9 cellular contexts compared by ENCODE assay signal in genomic region chr1:170929835-170930554, GRCh38. TPM values are rescaled to one million over a fixed set of nuclear protein-coding genes. Genes with fewer than 3 reads are reported as not detected.
DNase-seq lines count a peak whose midpoint lies in the region; ATAC-seq and TF ChIP-seq lines count a peak whose summit lies in the region.
"Had no signal": no experiment of that assay in that cellular context is flagged by ENCODE, and none has a peak within 500 bp of the region (broad histone marks: within the 10 kb centered on the region; RNA-seq: fewer than 3 reads in every experiment).

No MANE protein-coding gene starts in this region.

- no peak overlapping the region for H3K4me2 ChIP-seq in Karpas-422 (ENCODE audit: low read depth, low read length, poor library complexity, severe bottlenecking)

- H3K9me2 ChIP-seq in Karpas-422 (replicated peaks; ENCODE audit: insufficient read depth, low read length), result no peaks in the 10 kb centered on the region

- H3K36me3 ChIP-seq in ACC112 (ENCODE audit: insufficient read depth, low read length) (no peaks in the 10 kb centered on the region), H7 (replicated peaks; ENCODE audit: control insufficient read depth, insufficient read depth, low read length) (no peaks in the 10 kb centered on the region), Karpas-422 (ENCODE audit: insufficient read depth, low read length) (no peaks in the 10 kb centered on the region), upper lobe of left lung (no peaks in the 10 kb centered on the region)
- H3K36me3 ChIP-seq: SJSA1 had no signal

- H3K9me3 ChIP-seq in Karpas-422 (ENCODE audit: low read length), result no peaks in the 10 kb centered on the region
- no peaks in the 10 kb centered on the region for H3K9me3 ChIP-seq in upper lobe of left lung
- H3K9me3 ChIP-seq: SJSA1 had no signal

- ATAC-seq in upper lobe of left lung (ENCODE audit: low FRiP score in 2 of 2), result peak; percentile 92 to 94

- no peaks in the 10 kb centered on the region for H4K20me1 ChIP-seq in Karpas-422 (ENCODE audit: insufficient read depth, low read depth, low read length)

- H3K9ac ChIP-seq in Karpas-422 (ENCODE audit: low read length), result peak overlapping the region; percentile 13; the same call in 1 of the 2 replicates

- H3K27ac ChIP-seq in ACC112 (ENCODE audit: low read depth, low read length) (peak overlapping the region; percentile 63), Karpas-422 (ENCODE audit: low read length) (no peak overlapping the region), upper lobe of left lung (peak overlapping the region; percentile 19 to 54 (median 34))
- H3K27ac ChIP-seq: SJSA1 had no signal

- WGBS in upper lobe of left lung, 2 donors, result 11 to 19% methylated on average over 7 of the region's 7 CpGs

- H2AFZ ChIP-seq in ACC112 (ENCODE audit: low read length, unreplicated experiment) (peak overlapping the region; percentile 84), Karpas-422 (ENCODE audit: low read length) (peak overlapping the region; percentile 50)

- peak; percentile 59 to 73 (median 62) for TF ChIP-seq CTCF in upper lobe of left lung (IDR thresholded peaks at IDR 0.05)

- H3K4me3 ChIP-seq in ACC112 (ENCODE audit: low read depth, low read length) (peak overlapping the region; percentile 60), H7 (ENCODE audit: insufficient read depth, low read depth, low read length) (no peak overlapping the region), Karpas-422 (ENCODE audit: low read length) (no peak overlapping the region), upper lobe of left lung (peak overlapping the region in 1 of 4 donors; percentile 2)
- H3K4me3 ChIP-seq: SJSA1 had no signal

- H3K79me2 ChIP-seq in ACC112 (ENCODE audit: control insufficient read depth, insufficient read depth, low read length, unreplicated experiment) (no peaks in the 10 kb centered on the region), Karpas-422 (ENCODE audit: low read length) (no peaks in the 10 kb centered on the region)

- TF ChIP-seq POLR2A in upper lobe of left lung (IDR thresholded peaks at IDR 0.05), result no peak

- DNase-seq in GM04504 (ENCODE audit: low read depth), result peak; percentile 40
- peak; percentile 53 for DNase-seq in H7
- peak; percentile 85 for DNase-seq in Karpas-422
- DNase-seq in RKO (ENCODE audit: low spot score), result peak; percentile 72
- DNase-seq in ecto neural progenitor cell (ENCODE audit: low spot score), result peak; percentile 48
- peak; percentile 54 to 56 for DNase-seq in lung microvascular endothelial cell (ENCODE audit: low read depth in 2 of 2)
- peak in 1 of 2 donors; percentile 22 for DNase-seq in upper lobe of left lung

- H3K27me3 ChIP-seq in ACC112 (ENCODE audit: insufficient read depth, low read length) (no peaks in the 10 kb centered on the region), H7 (ENCODE audit: control insufficient read depth, insufficient read depth, low read length) (no peaks in the 10 kb centered on the region), Karpas-422 (ENCODE audit: low read length) (no peaks in the 10 kb centered on the region), upper lobe of left lung (no peaks in the 10 kb centered on the region)
- H3K27me3 ChIP-seq: SJSA1 had no signal

- H3K4me1 ChIP-seq in ACC112 (ENCODE audit: control insufficient read depth, insufficient read depth, low read length, unreplicated experiment) (peaks cover 22% of the 10 kb centered on the region), Karpas-422 (ENCODE audit: low read length) (peaks cover 32% of the 10 kb centered on the region), upper lobe of left lung (peaks cover 0 to 17% (median 1%) of the 10 kb centered on the region in 4 donors)
- H3K4me1 ChIP-seq: SJSA1 had no signal

- TF ChIP-seq EP300 in upper lobe of left lung (IDR thresholded peaks at IDR 0.05), result no peak

RNA-seq across cellular contexts. Expression of gene MROH9, which starts 5.3 kb away (rescaled TPM):
- not detected in 2 replicates for total RNA-seq in H7 (2014; rRNA removed; shearing (Covaris generic))
- not detected in 2 replicates for total RNA-seq in Karpas-422 (2014; rRNA removed; shearing (Covaris generic); ENCODE audit: low replicate concordance)
- total RNA-seq in lung microvascular endothelial cell (not detected in 2 replicates), upper lobe of left lung (1 to 10 TPM in 3 of 6 donors, under 1 TPM in 2, not detected in 1; 0.34 to 4.1 (median 1.6) TPM)
- total RNA-seq: SJSA1 had no signal
